1 cellular context compared by ENCODE assay signal in genomic region chr17:7915611-7916382, GRCh38.
TF ChIP-seq lines count a peak whose summit lies in the region.

Gene RNF227, minus strand, starts transcription at chr17:7916289. Its CDS starts 94 bp downstream, at chr17:7916195.

TF ChIP-seq in HepG2, 621 proteins besides CTCF, POLR2A, EP300 and RAD21 (continued from another document and continues in another):
- TF ChIP-seq ARID5B (CRISPR knock-in tag; IDR thresholded peaks at IDR 0.05) (peak; percentile 38; the same call in 1 of the 2 replicates), NBN (conservative IDR thresholded peaks at IDR 0.05) (no peak), TMF1 (CRISPR knock-in tag; IDR thresholded peaks at IDR 0.05; ENCODE audit: low read depth) (peak; percentile 96; the same call in 1 of the 2 replicates), BRD4 (CRISPR knock-in tag; IDR thresholded peaks at IDR 0.05) (no peak; the same call in 1 of the 2 replicates), ZNF282 (IDR thresholded peaks at IDR 0.05; ENCODE audit: partially characterized antibody) (no peak), ZNF552 (CRISPR knock-in tag; IDR thresholded peaks at IDR 0.05; ENCODE audit: borderline replicate concordance) (peak; percentile 87; the same call in 1 of the 2 replicates), XRCC5 (optimal IDR thresholded peaks at IDR 0.05; ENCODE audit: low read length) (no peak), ZNF354B (CRISPR knock-in tag; IDR thresholded peaks at IDR 0.05) (no peak), RFXAP (CRISPR knock-in tag; IDR thresholded peaks at IDR 0.05; ENCODE audit: borderline replicate concordance) (no peak; the same call in 1 of the 2 replicates), SMC3 (IDR thresholded peaks at IDR 0.05; ENCODE audit: low read length) (no peak), ZBTB8A (CRISPR knock-in tag; IDR thresholded peaks at IDR 0.05; ENCODE audit: borderline replicate concordance, low read depth) (no peak), SP140L (CRISPR knock-in tag; IDR thresholded peaks at IDR 0.05; ENCODE audit: borderline replicate concordance) (no peak), HMG20B (CRISPR knock-in tag; conservative IDR thresholded peaks at IDR 0.05) (peak; percentile 43; the same call in 1 of the 2 replicates), ATM (IDR thresholded peaks at IDR 0.05; ENCODE audit: borderline replicate concordance) (no peak), CHCHD3 (CRISPR knock-in tag; IDR thresholded peaks at IDR 0.05) (peak; percentile 55; the same call in 1 of the 2 replicates), NFE2 (CRISPR knock-in tag; IDR thresholded peaks at IDR 0.05) (no peak), ZNF432 (CRISPR knock-in tag; IDR thresholded peaks at IDR 0.05; ENCODE audit: borderline replicate concordance) (no peak), ZNF776 (CRISPR knock-in tag; IDR thresholded peaks at IDR 0.05) (peak; percentile 95; the same call in 1 of the 2 replicates), ZNF616 (CRISPR knock-in tag; IDR thresholded peaks at IDR 0.05; ENCODE audit: low read depth) (peak; percentile 92), ZNF562 (CRISPR knock-in tag; IDR thresholded peaks at IDR 0.05; ENCODE audit: borderline replicate concordance) (peak; percentile 86; the same call in 1 of the 2 replicates), ZSCAN20 (CRISPR knock-in tag; IDR thresholded peaks at IDR 0.05; ENCODE audit: borderline replicate concordance) (no peak), ZNF253 (CRISPR knock-in tag; IDR thresholded peaks at IDR 0.05; ENCODE audit: borderline replicate concordance) (peak; percentile 94), ZNF367 (CRISPR knock-in tag; IDR thresholded peaks at IDR 0.05; ENCODE audit: borderline replicate concordance) (peak; percentile 59; the same call in 1 of the 2 replicates), YEATS4 (CRISPR knock-in tag; IDR thresholded peaks at IDR 0.05; ENCODE audit: borderline replicate concordance) (peak; percentile 79), MLLT10 (CRISPR knock-in tag; IDR thresholded peaks at IDR 0.05) (no peak), ATF7-NPFF (CRISPR knock-in tag; IDR thresholded peaks at IDR 0.05; ENCODE audit: low read depth) (peak; percentile 94; the same call in 1 of the 2 replicates), CENPT (CRISPR knock-in tag; IDR thresholded peaks at IDR 0.05; ENCODE audit: low read depth) (peak; percentile 97), KDM1A (CRISPR knock-in tag; IDR thresholded peaks at IDR 0.05) (no peak), ZNF530 (CRISPR knock-in tag; IDR thresholded peaks at IDR 0.05; ENCODE audit: low read depth) (no peak), THAP11 (CRISPR knock-in tag; IDR thresholded peaks at IDR 0.05) (peak; percentile 39; the same call in 1 of the 2 replicates), FOXA3 (CRISPR knock-in tag; IDR thresholded peaks at IDR 0.05) (no peak), ZNF615 (CRISPR knock-in tag; IDR thresholded peaks at IDR 0.05; ENCODE audit: borderline replicate concordance) (no peak), ZNF567 (CRISPR knock-in tag; IDR thresholded peaks at IDR 0.05; ENCODE audit: borderline replicate concordance) (no peak), ZNF577 (CRISPR knock-in tag; IDR thresholded peaks at IDR 0.05; ENCODE audit: borderline replicate concordance, low read depth) (no peak), CCDC6 (CRISPR knock-in tag; IDR thresholded peaks at IDR 0.05) (peak; percentile 99), BCL3 (CRISPR knock-in tag; IDR thresholded peaks at IDR 0.05) (peak; percentile 88), BCLAF1 (IDR thresholded peaks at IDR 0.05) (no peak), ZNF251 (CRISPR knock-in tag; IDR thresholded peaks at IDR 0.05) (no peak), ZNF343 (CRISPR knock-in tag; IDR thresholded peaks at IDR 0.05) (peak; percentile 58; the same call in 1 of the 2 replicates), ZBTB37 (CRISPR knock-in tag; IDR thresholded peaks at IDR 0.05) (no peak), ZNF264 (CRISPR knock-in tag; IDR thresholded peaks at IDR 0.05) (no peak), PRPF4 (IDR thresholded peaks at IDR 0.05; ENCODE audit: low read depth, low read length, poor library complexity, severe bottlenecking) (no peak), GABPB1 (CRISPR knock-in tag; IDR thresholded peaks at IDR 0.05) (peak; percentile 62; the same call in 1 of the 2 replicates), NCOA1 (CRISPR knock-in tag; IDR thresholded peaks at IDR 0.05) (no peak), ZMYM4 (CRISPR knock-in tag; IDR thresholded peaks at IDR 0.05) (0 out of 2 replicates have a peak, but pooled peaks have one; percentile 51), THRA (CRISPR knock-in tag; IDR thresholded peaks at IDR 0.05; ENCODE audit: borderline replicate concordance) (no peak), ZNF605 (CRISPR knock-in tag; IDR thresholded peaks at IDR 0.05) (peak; percentile 69; the same call in 1 of the 2 replicates), RXRA (CRISPR knock-in tag; IDR thresholded peaks at IDR 0.05) (no peak), NR2F1 (CRISPR knock-in tag; IDR thresholded peaks at IDR 0.05) (no peak), ZBTB20 (CRISPR knock-in tag; IDR thresholded peaks at IDR 0.05; ENCODE audit: borderline replicate concordance, low read depth) (no peak), AGO1 (IDR thresholded peaks at IDR 0.05; ENCODE audit: low read depth, low read length, poor library complexity, severe bottlenecking) (no peak)
- TF ChIP-seq, protein P1, sequence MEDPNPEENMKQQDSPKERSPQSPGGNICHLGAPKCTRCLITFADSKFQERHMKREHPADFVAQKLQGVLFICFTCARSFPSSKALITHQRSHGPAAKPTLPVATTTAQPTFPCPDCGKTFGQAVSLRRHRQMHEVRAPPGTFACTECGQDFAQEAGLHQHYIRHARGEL (CRISPR knock-in tag; IDR thresholded peaks at IDR 0.05) = peak; percentile 90; the same call in 1 of the 2 replicates
- TF ChIP-seq, protein P2, sequence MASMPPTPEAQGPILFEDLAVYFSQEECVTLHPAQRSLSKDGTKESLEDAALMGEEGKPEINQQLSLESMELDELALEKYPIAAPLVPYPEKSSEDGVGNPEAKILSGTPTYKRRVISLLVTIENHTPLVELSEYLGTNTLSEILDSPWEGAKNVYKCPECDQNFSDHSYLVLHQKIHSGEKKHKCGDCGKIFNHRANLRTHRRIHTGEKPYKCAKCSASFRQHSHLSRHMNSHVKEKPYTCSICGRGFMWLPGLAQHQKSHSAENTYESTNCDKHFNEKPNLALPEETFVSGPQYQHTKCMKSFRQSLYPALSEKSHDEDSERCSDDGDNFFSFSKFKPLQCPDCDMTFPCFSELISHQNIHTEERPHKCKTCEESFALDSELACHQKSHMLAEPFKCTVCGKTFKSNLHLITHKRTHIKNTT (CRISPR knock-in tag; IDR thresholded peaks at IDR 0.05) = no peak
- TF ChIP-seq, protein P3, sequence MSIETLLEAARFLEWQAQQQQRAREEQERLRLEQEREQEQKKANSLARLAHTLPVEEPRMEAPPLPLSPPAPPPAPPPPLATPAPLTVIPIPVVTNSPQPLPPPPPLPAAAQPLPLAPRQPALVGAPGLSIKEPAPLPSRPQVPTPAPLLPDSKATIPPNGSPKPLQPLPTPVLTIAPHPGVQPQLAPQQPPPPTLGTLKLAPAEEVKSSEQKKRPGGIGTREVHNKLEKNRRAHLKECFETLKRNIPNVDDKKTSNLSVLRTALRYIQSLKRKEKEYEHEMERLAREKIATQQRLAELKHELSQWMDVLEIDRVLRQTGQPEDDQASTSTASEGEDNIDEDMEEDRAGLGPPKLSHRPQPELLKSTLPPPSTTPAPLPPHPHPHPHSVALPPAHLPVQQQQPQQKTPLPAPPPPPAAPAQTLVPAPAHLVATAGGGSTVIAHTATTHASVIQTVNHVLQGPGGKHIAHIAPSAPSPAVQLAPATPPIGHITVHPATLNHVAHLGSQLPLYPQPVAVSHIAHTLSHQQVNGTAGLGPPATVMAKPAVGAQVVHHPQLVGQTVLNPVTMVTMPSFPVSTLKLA (IDR thresholded peaks at IDR 0.05) = no peak
